ENCODE assay signal across 8 cellular contexts in the genomic region with DNA sequence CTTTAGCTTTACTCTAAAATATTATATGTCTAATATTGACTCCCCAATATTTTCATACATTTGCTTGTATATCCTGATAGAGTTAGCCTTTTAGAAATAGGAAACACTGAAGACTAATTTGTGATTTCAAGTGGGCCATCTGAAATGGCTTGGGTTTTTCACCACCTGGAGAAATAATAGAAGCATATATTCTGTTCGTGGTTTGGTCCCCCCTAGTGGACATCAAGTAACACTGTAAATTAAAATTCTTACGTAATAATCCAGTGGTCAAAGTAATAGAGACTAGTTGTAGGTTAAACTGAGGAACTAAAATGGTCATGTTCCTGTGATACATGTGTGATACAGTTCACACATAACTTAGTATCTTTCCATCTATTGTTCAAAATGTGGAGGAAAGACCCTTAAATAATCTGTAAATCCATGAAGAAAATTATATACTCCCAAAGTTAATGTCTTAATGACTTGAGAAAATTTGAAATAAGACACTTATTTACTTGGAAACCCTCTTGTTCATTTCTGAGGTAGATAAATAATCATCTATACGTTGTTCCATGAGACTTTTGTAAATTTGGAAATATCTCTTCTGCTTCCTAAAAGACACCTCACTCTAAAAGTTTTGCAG.
A peak's percentile ranks its signal among the peaks of the same experiment; 100 is the strongest.
DNase-seq lines count a peak whose midpoint lies in the region; ATAC-seq, FAIRE-seq and TF ChIP-seq lines count a peak whose summit lies in the region.

No MANE protein-coding gene starts in this region.

- TF ChIP-seq CTCF in AG09319 (IDR thresholded peaks at IDR 0.05; ENCODE audit: low read depth, low read length): peak; percentile 48
- TF ChIP-seq CTCF in foreskin keratinocyte (conservative IDR thresholded peaks at IDR 0.05): peak; percentile 72
- TF ChIP-seq CTCF in thyroid gland (IDR thresholded peaks at IDR 0.05): peak in 4 of 6 experiments; percentile 35 to 52 (median 37)

- FAIRE-seq in RCC 7860 (lab: Jason Lieb, UNC): peak; percentile 17

- 16 to 19% methylated on average over 3 of the region's 3 CpGs for WGBS in thyroid gland, 2 donors

- no peak overlapping the region for H3K4me3 ChIP-seq in thyroid gland (replicated peaks in 1 of 3)

- DNase-seq in AG09319 (ENCODE audit: extremely low read depth, low read depth) (peak; percentile 2), RCC 7860 (ENCODE audit: low spot score) (peak; percentile 29), foreskin keratinocyte (no peak), thyroid gland (no peak)
- DNase-seq in activated CD8-positive, alpha-beta memory T cell treated with anti-CD3 and anti-CD28 coated beads for 24 hours: no peak
- no peak for DNase-seq in activated T-cell treated with anti-CD3 and anti-CD28 coated beads, Interleukin-2, amount 50 U/mL, for 4 hours

- no peaks in the 10 kb centered on the region for H3K9me3 Mint-ChIP-seq in activated T-cell treated with anti-CD3 and anti-CD28 coated beads, Interleukin-2, amount 50 U/mL, for 4 hours

- no peaks in the 10 kb centered on the region for H3K9me3 ChIP-seq in thyroid gland

- H3K4me1 ChIP-seq in foreskin keratinocyte (no peaks in the 10 kb centered on the region), thyroid gland (no peaks in the 10 kb centered on the region)

- no peak for TF ChIP-seq POLR2A in thyroid gland (IDR thresholded peaks at IDR 0.05)

- no peaks in the 10 kb centered on the region for H3K4me1 Mint-ChIP-seq in activated T-cell treated with anti-CD3 and anti-CD28 coated beads, Interleukin-2, amount 50 U/mL, for 4 hours (ENCODE audit: low read depth)

- H3K36me3 ChIP-seq in thyroid gland: no peaks in the 10 kb centered on the region

- H3K4me3 Mint-ChIP-seq in activated T-cell treated with anti-CD3 and anti-CD28 coated beads, Interleukin-2, amount 50 U/mL, for 4 hours: no peak overlapping the region

- H3K36me3 Mint-ChIP-seq in activated T-cell treated with anti-CD3 and anti-CD28 coated beads, Interleukin-2, amount 50 U/mL, for 4 hours (ENCODE audit: insufficient read depth): no peaks in the 10 kb centered on the region

- intact Hi-C loops in thyroid gland (cut with DNase I): no loop called here

- ATAC-seq in GM18511 (IDR thresholded peaks at IDR 0.05; ENCODE audit: unreplicated experiment): peak; percentile 90
- peak; percentile 64 for ATAC-seq in HG03103 (IDR thresholded peaks at IDR 0.05; ENCODE audit: low read depth, unreplicated experiment)
- ATAC-seq in foreskin keratinocyte: peak; percentile 79
- ATAC-seq in activated T-cell treated with anti-CD3 and anti-CD28 coated beads, Interleukin-2, amount 50 U/mL, for 4 hours: no peak

- H3K27me3 Mint-ChIP-seq in activated T-cell treated with anti-CD3 and anti-CD28 coated beads, Interleukin-2, amount 50 U/mL, for 4 hours (ENCODE audit: low read depth): peaks cover 6% of the 10 kb centered on the region

- H3K27me3 ChIP-seq in foreskin keratinocyte (no peaks in the 10 kb centered on the region), thyroid gland (no peaks in the 10 kb centered on the region)

- H3K27ac ChIP-seq in foreskin keratinocyte (no peak overlapping the region), thyroid gland (no peak overlapping the region)

Comparison
In these comparisons a context has a peak if more than half of its experiments do, and no peak if none do; other contexts are left out.
1. DNase-seq: peak in AG09319 (single experiment) and RCC 7860 (single experiment); none in foreskin keratinocyte (0 of 2), thyroid gland (0 of 2), activated CD8-positive, alpha-beta memory T cell treated with anti-CD3 and anti-CD28 coated beads for 24 hours (single experiment) and activated T-cell treated with anti-CD3 and anti-CD28 coated beads, Interleukin-2, amount 50 U/mL, for 4 hours (single experiment).
2. ATAC-seq: peak in GM18511 (single experiment), HG03103 (single experiment) and foreskin keratinocyte (single experiment); none in activated T-cell treated with anti-CD3 and anti-CD28 coated beads, Interleukin-2, amount 50 U/mL, for 4 hours (0 of 2).
3. Peak in every context shown above with its lines, with median percentiles within 50 percentile points of each other: CTCF ChIP-seq.